Comparison of ENCODE assay signal across 1 cellular context in genomic region chr21:42835611-42836401, GRCh38.
TF ChIP-seq lines count a peak whose summit lies in the region.

No MANE protein-coding gene starts in this region.

TF ChIP-seq in HepG2, 621 proteins besides CTCF, POLR2A, EP300 and RAD21:
- 0 out of 2 replicates have a peak, but pooled peaks have one; percentile 0 for TF ChIP-seq POLR2G (IDR thresholded peaks at IDR 0.05; ENCODE audit: low read depth, low read length)
- TF ChIP-seq, protein P1, sequence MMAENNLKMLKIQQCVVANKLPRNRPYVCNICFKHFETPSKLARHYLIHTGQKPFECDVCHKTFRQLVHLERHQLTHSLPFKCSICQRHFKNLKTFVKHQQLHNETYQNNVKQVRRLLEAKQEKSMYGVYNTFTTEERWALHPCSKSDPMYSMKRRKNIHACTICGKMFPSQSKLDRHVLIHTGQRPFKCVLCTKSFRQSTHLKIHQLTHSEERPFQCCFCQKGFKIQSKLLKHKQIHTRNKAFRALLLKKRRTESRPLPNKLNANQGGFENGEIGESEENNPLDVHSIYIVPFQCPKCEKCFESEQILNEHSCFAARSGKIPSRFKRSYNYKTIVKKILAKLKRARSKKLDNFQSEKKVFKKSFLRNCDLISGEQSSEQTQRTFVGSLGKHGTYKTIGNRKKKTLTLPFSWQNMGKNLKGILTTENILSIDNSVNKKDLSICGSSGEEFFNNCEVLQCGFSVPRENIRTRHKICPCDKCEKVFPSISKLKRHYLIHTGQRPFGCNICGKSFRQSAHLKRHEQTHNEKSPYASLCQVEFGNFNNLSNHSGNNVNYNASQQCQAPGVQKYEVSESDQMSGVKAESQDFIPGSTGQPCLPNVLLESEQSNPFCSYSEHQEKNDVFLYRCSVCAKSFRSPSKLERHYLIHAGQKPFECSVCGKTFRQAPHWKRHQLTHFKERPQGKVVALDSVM (CRISPR knock-in tag; IDR thresholded peaks at IDR 0.05): peak; percentile 68; the same call in 1 of the 2 replicates
- TF ChIP-seq, protein P2, sequence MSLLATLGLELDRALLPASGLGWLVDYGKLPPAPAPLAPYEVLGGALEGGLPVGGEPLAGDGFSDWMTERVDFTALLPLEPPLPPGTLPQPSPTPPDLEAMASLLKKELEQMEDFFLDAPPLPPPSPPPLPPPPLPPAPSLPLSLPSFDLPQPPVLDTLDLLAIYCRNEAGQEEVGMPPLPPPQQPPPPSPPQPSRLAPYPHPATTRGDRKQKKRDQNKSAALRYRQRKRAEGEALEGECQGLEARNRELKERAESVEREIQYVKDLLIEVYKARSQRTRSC (CRISPR knock-in tag; IDR thresholded peaks at IDR 0.05; ENCODE audit: low read depth): no peak
- no peak for TF ChIP-seq FOXJ3 (CRISPR knock-in tag; IDR thresholded peaks at IDR 0.05; ENCODE audit: borderline replicate concordance)
- TF ChIP-seq ZNF709 (CRISPR knock-in tag; IDR thresholded peaks at IDR 0.05): no peak
- TF ChIP-seq ZNF383 (CRISPR knock-in tag; IDR thresholded peaks at IDR 0.05; ENCODE audit: borderline replicate concordance): no peak
